1 cellular context compared by ENCODE assay signal in the genomic region with DNA sequence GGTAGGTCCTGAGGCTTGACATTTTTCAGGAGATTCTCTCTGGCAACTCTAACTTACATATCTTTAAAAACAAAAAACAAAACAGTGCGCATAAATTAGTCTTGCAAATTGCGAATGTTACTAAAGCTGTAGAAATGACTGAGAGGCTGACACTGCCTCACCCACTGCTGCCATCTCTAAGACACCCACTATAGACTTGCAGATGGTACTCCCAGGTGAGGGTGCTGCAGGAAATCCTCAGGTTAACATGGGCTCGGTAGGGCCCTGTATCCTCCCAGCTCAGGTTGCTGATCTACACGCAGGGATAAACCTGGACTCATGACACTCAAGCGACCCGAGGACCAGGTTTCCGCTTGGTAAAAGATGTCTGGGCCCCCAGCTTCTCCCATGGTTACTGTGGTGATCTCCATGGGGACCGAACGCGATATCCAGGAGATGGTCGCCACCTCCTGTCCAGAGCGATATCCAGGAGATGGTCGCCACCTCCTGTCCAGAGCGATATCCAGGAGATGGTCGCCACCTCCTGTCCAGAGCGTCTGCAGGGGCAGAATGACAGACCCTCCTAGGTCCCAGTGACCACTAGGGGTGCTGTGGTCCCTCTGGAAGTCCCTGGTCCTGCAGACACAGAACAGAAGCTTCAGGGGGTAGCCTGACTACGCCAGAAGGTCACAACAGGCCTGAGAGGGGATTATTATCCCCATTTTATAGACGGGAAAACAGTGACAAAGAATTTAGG.
TF ChIP-seq lines count a peak whose summit lies in the region.

No MANE protein-coding gene starts in this region.

TF ChIP-seq in GM12878, 131 proteins besides CTCF, POLR2A, EP300 and RAD21:
- TF ChIP-seq ESRRA (IDR thresholded peaks at IDR 0.05; ENCODE audit: low read length) (no peak), CREM (IDR thresholded peaks at IDR 0.05; ENCODE audit: low read depth) (no peak), GATAD2B (conservative IDR thresholded peaks at IDR 0.05; ENCODE audit: low read depth) (peak; percentile 48; the same call in 1 of the 2 replicates), RUNX3 (IDR thresholded peaks at IDR 0.05; ENCODE audit: low read length) (0 out of 2 replicates have a peak, but pooled peaks have one; percentile 12), SMC3 (IDR thresholded peaks at IDR 0.05; ENCODE audit: borderline replicate concordance, low read length) (peak; percentile 25; the same call in 1 of the 2 replicates), YY1 (IDR thresholded peaks at IDR 0.05; ENCODE audit: low read depth, low read length) (peak; percentile 58; the same call in 1 of the 2 replicates)
